Comparison of ENCODE assay signal across 21 cellular contexts in genomic region chr2:36197192-36197591, GRCh38.
"Had no signal": no experiment of that assay in that cellular context is flagged by ENCODE, and none has a peak within 500 bp of the region (broad histone marks: within the 10 kb centered on the region; RNA-seq: fewer than 3 reads in every experiment).

No MANE protein-coding gene starts in this region.

- DNase-seq: activated CD4-positive, alpha-beta memory T cell treated with anti-CD3 and anti-CD28 coated beads, Interleukin-2, amount 10 ng/mL, durations not matched to agents 7 days and 5 days; activated CD4-positive, alpha-beta T cell treated with anti-CD3 and anti-CD28 coated beads for 36 hours; activated CD4-positive, alpha-beta T cell treated with anti-CD3 and anti-CD28 coated beads, Interleukin-2, amount 50 U/mL, for 1 hour; activated CD4-positive, CD25-positive, alpha-beta regulatory T cell; activated gamma-delta T cell treated with Interleukin-2 at 50 U/mL for 16 hours; activated naive CD4-positive, alpha-beta T cell treated with anti-CD3 and anti-CD28 coated beads, Interleukin-2, amount 10 ng/mL, durations not matched to agents 7 days and 5 days; activated naive CD8-positive, alpha-beta T cell treated with anti-CD3 and anti-CD28 coated beads for 36 hours; activated T-cell treated with anti-CD3 and anti-CD28 coated beads for 4 hours; activated T-cell treated with anti-CD3 and anti-CD28 coated beads, Interleukin-2, amount 50 U/mL, for 72 hours; brain microvascular endothelial cell; cerebellar nuclear complex; MM.1S; NCI-H1105; NCI-H1436; NCI-H1694 treated with DMSO at 0.1 percent for 48 hours; NCI-H2029 treated with DMSO at 0.1 percent for 48 hours; NCI-H446; NCI-H524; SIG-M5; T-helper 17 cell; T-helper 9 cell had no signal
